In the genomic region with DNA sequence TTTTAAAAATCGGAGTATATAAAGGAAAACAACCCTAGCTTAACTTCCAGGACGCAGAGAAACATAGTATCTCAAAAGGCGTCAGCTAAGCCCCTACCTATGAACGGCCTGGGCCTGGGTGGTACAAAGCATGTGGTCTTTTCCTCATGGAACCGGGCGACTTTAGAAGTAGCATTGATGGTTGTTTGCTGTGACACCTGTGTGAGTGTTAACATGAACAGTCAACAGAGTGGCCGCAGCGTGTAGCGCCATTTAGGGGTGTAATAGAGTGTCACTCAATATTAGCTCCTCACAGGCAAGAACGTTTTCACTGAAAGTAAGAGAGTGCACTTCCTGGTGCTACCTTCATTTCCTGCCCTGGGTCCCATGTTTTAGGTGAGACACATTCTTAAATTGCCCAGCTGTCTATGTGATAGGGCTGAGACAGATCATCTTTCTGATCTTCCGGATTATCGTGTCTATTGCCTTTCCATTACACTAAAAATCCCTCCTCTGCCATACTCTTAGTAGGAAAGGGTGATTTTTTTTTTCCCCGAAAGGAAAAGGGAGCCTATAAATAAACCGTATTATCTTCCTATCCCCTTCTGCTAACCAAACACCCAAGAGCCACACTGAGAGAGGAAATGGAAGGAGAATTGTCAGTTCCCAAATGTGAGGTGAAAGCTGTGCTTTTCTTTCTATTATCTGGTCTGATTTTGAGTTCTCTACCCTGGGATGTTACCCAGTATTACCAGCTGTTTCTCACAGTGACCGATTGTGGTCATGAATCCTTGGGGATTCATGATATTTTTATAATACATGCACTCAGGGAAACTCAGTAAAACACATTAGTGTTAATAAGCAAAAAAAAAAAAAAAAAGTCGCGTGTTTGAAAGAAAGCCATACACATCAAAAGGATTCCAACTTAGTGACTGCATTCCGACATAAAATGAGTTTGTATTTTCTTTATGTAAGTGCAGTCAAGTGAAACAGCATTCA, we compare ENCODE assay signal across 8 cellular contexts. TPM values are rescaled to one million over a fixed set of nuclear protein-coding genes. Genes with fewer than 3 reads are reported as not detected.
DNase-seq lines count a peak whose midpoint lies in the region; ATAC-seq and TF ChIP-seq lines count a peak whose summit lies in the region.

No MANE protein-coding gene starts in this region.

- no peaks in the 10 kb centered on the region for H3K9me3 Mint-ChIP-seq in activated CD4-positive, alpha-beta memory T cell treated with anti-CD3 and anti-CD28 coated beads, Interleukin-2, amount 10 ng/mL, durations not matched to agents 7 days and 5 days
- H3K9me3 Mint-ChIP-seq in endothelial cell (ENCODE audit: unreplicated experiment) (no peaks in the 10 kb centered on the region), nephron progenitor cell (peaks cover 20% of the 10 kb centered on the region)

- H3K27ac Mint-ChIP-seq in activated CD4-positive, alpha-beta memory T cell treated with anti-CD3 and anti-CD28 coated beads, Interleukin-2, amount 10 ng/mL, durations not matched to agents 7 days and 5 days, result peak overlapping the region; percentile 93
- H3K27ac Mint-ChIP-seq in endothelial cell (ENCODE audit: unreplicated experiment) (peak overlapping the region; percentile 95), nephron progenitor cell (peak overlapping the region; percentile 96)

- CTCF ChIA-PET in activated CD4-positive, alpha-beta memory T cell treated with anti-CD3 and anti-CD28 coated beads, Interleukin-2, amount 10 ng/mL, durations not matched to agents 7 days and 5 days (lab: Charles Lee), result interaction anchor here (0.8 to 4.1 kb wide), 13 partner anchors 8 to 503 kb away, joined by 3 to 22 read pairs (median 10); a partner anchor contains a TSS

- TF ChIP-seq CTCF in endothelial cell (IDR thresholded peaks at IDR 0.05; ENCODE audit: unreplicated experiment), result no peak
- no peak for TF ChIP-seq CTCF in nephron progenitor cell (IDR thresholded peaks at IDR 0.05)
- no peak for TF ChIP-seq CTCF in tibial artery (IDR thresholded peaks at IDR 0.05)

- H3K9me3 ChIP-seq in tibial artery, result no peaks in the 10 kb centered on the region

- H3K27me3 Mint-ChIP-seq in activated CD4-positive, alpha-beta memory T cell treated with anti-CD3 and anti-CD28 coated beads, Interleukin-2, amount 10 ng/mL, durations not matched to agents 7 days and 5 days, result no peaks in the 10 kb centered on the region
- H3K27me3 Mint-ChIP-seq in endothelial cell (ENCODE audit: unreplicated experiment), result peaks cover 2% of the 10 kb centered on the region
- H3K27me3 Mint-ChIP-seq in nephron progenitor cell (ENCODE audit: low read depth, poor library complexity), result peaks cover 20% of the 10 kb centered on the region

- ATAC-seq in HG03066 (IDR thresholded peaks at IDR 0.05; ENCODE audit: low read depth, unreplicated experiment), result peak; percentile 24

- peaks cover 24% of the 10 kb centered on the region for H3K36me3 Mint-ChIP-seq in activated CD4-positive, alpha-beta memory T cell treated with anti-CD3 and anti-CD28 coated beads, Interleukin-2, amount 10 ng/mL, durations not matched to agents 7 days and 5 days (ENCODE audit: low read depth)
- H3K36me3 Mint-ChIP-seq in endothelial cell (ENCODE audit: low read depth, unreplicated experiment), result peaks cover 27% of the 10 kb centered on the region
- H3K36me3 Mint-ChIP-seq in nephron progenitor cell (ENCODE audit: low read depth), result peaks cover 28% of the 10 kb centered on the region

- peaks cover 48% of the 10 kb centered on the region for H3K4me1 Mint-ChIP-seq in activated CD4-positive, alpha-beta memory T cell treated with anti-CD3 and anti-CD28 coated beads, Interleukin-2, amount 10 ng/mL, durations not matched to agents 7 days and 5 days
- H3K4me1 Mint-ChIP-seq in endothelial cell (ENCODE audit: unreplicated experiment) (peaks cover 27% of the 10 kb centered on the region), nephron progenitor cell (peaks cover 36% of the 10 kb centered on the region)

- H3K27me3 ChIP-seq in tibial artery, result no peaks in the 10 kb centered on the region

- H3K27ac ChIP-seq in tibial artery, result peak overlapping the region; percentile 98 to 99

- H3K4me3 Mint-ChIP-seq in activated CD4-positive, alpha-beta memory T cell treated with anti-CD3 and anti-CD28 coated beads, Interleukin-2, amount 10 ng/mL, durations not matched to agents 7 days and 5 days, result peak overlapping the region; percentile 91
- H3K4me3 Mint-ChIP-seq in endothelial cell (ENCODE audit: unreplicated experiment) (peak overlapping the region; percentile 96), nephron progenitor cell (peak overlapping the region; percentile 91)

- peak overlapping the region; percentile 92 to 99 for H3K4me3 ChIP-seq in tibial artery

- POLR2A ChIA-PET in activated CD4-positive, alpha-beta memory T cell treated with anti-CD3 and anti-CD28 coated beads, Interleukin-2, amount 10 ng/mL, durations not matched to agents 7 days and 5 days (lab: Charles Lee), result interaction anchor here (0.7 to 3.4 kb wide), 18 partner anchors 9 to 503 kb away, joined by 3 to 34 read pairs (median 5); a partner anchor contains a TSS

- peaks cover 0 to 45% (median 21%) of the 10 kb centered on the region in 4 donors for H3K4me1 ChIP-seq in tibial artery

- peak; percentile 72 to 81 for DNase-seq in NCI-H524 (lab: John Stamatoyannopoulos, UW)
- no peak for DNase-seq in NCI-H524 treated with DMSO at 0.1 percent for 48 hours (lab: John Stamatoyannopoulos, UW)
- peak; percentile 28 for DNase-seq in NCI-H345 treated with DMSO at 0.1 percent for 48 hours (lab: John Stamatoyannopoulos, UW; ENCODE audit: unreplicated experiment)
- peak; percentile 73 for DNase-seq in activated CD4-positive, alpha-beta memory T cell treated with anti-CD3 and anti-CD28 coated beads, Interleukin-2, amount 10 ng/mL, durations not matched to agents 7 days and 5 days
- DNase-seq in endothelial cell (ENCODE audit: low spot score), result peak; percentile 9
- no peak for DNase-seq in nephron progenitor cell
- no peak for DNase-seq in tibial artery

- H3K36me3 ChIP-seq in tibial artery, result no peaks in the 10 kb centered on the region

- intact Hi-C loops in tibial artery (cut with DNase I; ENCODE audit: low total_unique reads), result loop anchor here (5.0 to 10.0 kb wide), 2 partner anchors 42 to 886 kb away; no protein-coding TSS in a partner anchor

RNA-seq across cellular contexts. Expression of a gene that starts 1.4 kb away (rescaled TPM):
- 10 to 100 TPM; 58.7 to 67.0 TPM for total RNA-seq in activated CD4-positive, alpha-beta memory T cell treated with anti-CD3 and anti-CD28 coated beads, Interleukin-2, amount 10 ng/mL, durations not matched to agents 7 days and 5 days
- 71.9 TPM for total RNA-seq in endothelial cell (ENCODE audit: unreplicated experiment)

Comparison
In these comparisons a context has a peak if more than half of its experiments do, and no peak if none do; other contexts are left out.
1. DNase-seq: peak in NCI-H524 (2 of 2), NCI-H345 treated with DMSO at 0.1 percent for 48 hours (single experiment), activated CD4-positive, alpha-beta memory T cell treated with anti-CD3 and anti-CD28 coated beads, Interleukin-2, amount 10 ng/mL, durations not matched to agents 7 days and 5 days (single experiment) and endothelial cell (single experiment); none in NCI-H524 treated with DMSO at 0.1 percent for 48 hours (single experiment), nephron progenitor cell (single experiment) and tibial artery (0 of 2).
2. Peak in every context shown above with its lines, with median percentiles within 50 percentile points of each other: H3K27ac Mint-ChIP-seq and H3K4me3 Mint-ChIP-seq.